ENCODE assay signal across 16 cellular contexts in genomic region chr17:2899911-2900310, GRCh38.
DNase-seq lines count a peak whose midpoint lies in the region; FAIRE-seq and TF ChIP-seq lines count a peak whose summit lies in the region.
"Had no signal": no experiment of that assay in that cellular context is flagged by ENCODE, and none has a peak within 500 bp of the region (broad histone marks: within the 10 kb centered on the region; RNA-seq: fewer than 3 reads in every experiment).

No MANE protein-coding gene starts in this region.

- TF ChIP-seq POLR2A in H54 (IDR thresholded peaks at IDR 0.05; ENCODE audit: low read depth, low read length), result no peak

- DNase-seq in COLO668 (lab: John Stamatoyannopoulos, UW; ENCODE audit: unreplicated experiment), result peak; percentile 86
- DNase-seq in HuH-7 (ENCODE audit: low spot score), result peak; percentile 42
- DNase-seq in SW480 (ENCODE audit: low spot score), result peak; percentile 72
- DNase-seq in myocyte (ENCODE audit: low read depth), result peak; percentile 20
- no peak for DNase-seq in NCI-H1092 treated with DMSO at 0.1 percent for 48 hours (lab: John Stamatoyannopoulos, UW)
- DNase-seq in GM13977 (ENCODE audit: low spot score), result no peak
- DNase-seq in H54 (ENCODE audit: insufficient read length, low spot score), result no peak
- no peak for DNase-seq in NCI-H345 (lab: John Stamatoyannopoulos, UW)
- DNase-seq: DMS79, heart right ventricle, immature natural killer cell, mesenchymal stem cell, NCI-H1436, NCI-H446, nephron progenitor cell had no signal

- in situ Hi-C loops in GM13977 (cut with MboI; ENCODE audit: low pct_unique_long_range_greater_than_20kb, low sequenced_read_pairs, unreplicated experiment), result no loop called here

- no peak for TF ChIP-seq CTCF in GM13977 (IDR thresholded peaks at IDR 0.05; ENCODE audit: extremely low read depth, insufficient read depth, missing control alignments)

- FAIRE-seq in H54 (lab: Jason Lieb, UNC), result no peak
- FAIRE-seq: GM12892 had no signal

Comparison
In these comparisons a context has a peak if more than half of its experiments do, and no peak if none do; other contexts are left out.
1. DNase-seq: peak in COLO668 (single experiment), HuH-7 (single experiment), SW480 (single experiment) and myocyte (single experiment); none in NCI-H1092 treated with DMSO at 0.1 percent for 48 hours (single experiment), GM13977 (single experiment), H54 (single experiment) and NCI-H345 (single experiment).